Comparison of ENCODE assay signal across 32 cellular contexts in genomic region chr5:97670447-97670846, GRCh38.
"Had no signal": no experiment of that assay in that cellular context is flagged by ENCODE, and none has a peak within 500 bp of the region (broad histone marks: within the 10 kb centered on the region; RNA-seq: fewer than 3 reads in every experiment).

No MANE protein-coding gene starts in this region.

- H3K27ac ChIP-seq: brain microvascular endothelial cell, KMS-11, Peyer's patch, WERI-Rb-1 had no signal

- H3K27ac Mint-ChIP-seq: activated CD4-positive, alpha-beta memory T cell treated with anti-CD3 and anti-CD28 coated beads, Interleukin-2, amount 10 ng/mL, durations not matched to agents 7 days and 5 days; activated naive CD8-positive, alpha-beta T cell treated with anti-CD3 and anti-CD28 coated beads for 36 hours; activated T-cell treated with anti-CD3 and anti-CD28 coated beads, Interleukin-2, amount 50 U/mL, for 72 hours; activated T-helper 17 cell treated with anti-CD3 and anti-CD28 coated beads, Interleukin-2, amount 50 U/mL, for 72 hours had no signal

- H3K27me3 Mint-ChIP-seq: activated CD4-positive, alpha-beta memory T cell treated with anti-CD3 and anti-CD28 coated beads, Interleukin-2, amount 10 ng/mL, durations not matched to agents 7 days and 5 days; activated naive CD8-positive, alpha-beta T cell treated with anti-CD3 and anti-CD28 coated beads for 36 hours had no signal

- H3K4me3 Mint-ChIP-seq: activated CD4-positive, alpha-beta memory T cell treated with anti-CD3 and anti-CD28 coated beads, Interleukin-2, amount 10 ng/mL, durations not matched to agents 7 days and 5 days; activated naive CD8-positive, alpha-beta T cell treated with anti-CD3 and anti-CD28 coated beads for 36 hours; activated T-cell treated with anti-CD3 and anti-CD28 coated beads, Interleukin-2, amount 50 U/mL, for 72 hours; activated T-helper 17 cell treated with anti-CD3 and anti-CD28 coated beads, Interleukin-2, amount 50 U/mL, for 72 hours had no signal

- H3K4me1 ChIP-seq: Peyer's patch had no signal

- H3K9me3 Mint-ChIP-seq: activated naive CD8-positive, alpha-beta T cell treated with anti-CD3 and anti-CD28 coated beads for 36 hours had no signal

- H3K4me1 Mint-ChIP-seq: activated CD4-positive, alpha-beta memory T cell treated with anti-CD3 and anti-CD28 coated beads, Interleukin-2, amount 10 ng/mL, durations not matched to agents 7 days and 5 days; activated naive CD8-positive, alpha-beta T cell treated with anti-CD3 and anti-CD28 coated beads for 36 hours; activated T-helper 17 cell treated with anti-CD3 and anti-CD28 coated beads, Interleukin-2, amount 50 U/mL, for 72 hours had no signal

- H3K9me3 ChIP-seq: Peyer's patch had no signal

- DNase-seq: activated CD4-positive, alpha-beta memory T cell treated with anti-CD3 and anti-CD28 coated beads, Interleukin-2, amount 10 ng/mL, durations not matched to agents 7 days and 5 days; activated CD4-positive, alpha-beta T cell treated with anti-CD3 and anti-CD28 coated beads for 1 hour; activated CD4-positive, alpha-beta T cell treated with anti-CD3 and anti-CD28 coated beads for 48 hours; activated CD4-positive, CD25-positive, alpha-beta regulatory T cell; activated CD8-positive, alpha-beta memory T cell treated with anti-CD3 and anti-CD28 coated beads for 24 hours; activated effector memory CD4-positive, alpha-beta T cell treated with anti-CD3 and anti-CD28 coated beads, Interleukin-2, amount 50 U/mL, for 16 hours; activated naive CD4-positive, alpha-beta T cell; activated naive CD4-positive, alpha-beta T cell treated with anti-CD3 and anti-CD28 coated beads, Interleukin-2, amount 50 U/mL, for 16 hours; activated naive CD8-positive, alpha-beta T cell treated with anti-CD3 and anti-CD28 coated beads for 36 hours; activated T-cell treated with anti-CD3 and anti-CD28 coated beads, Interleukin-2, amount 50 U/mL, for 1 hour; activated T-cell treated with anti-CD3 and anti-CD28 coated beads, Interleukin-2, amount 50 U/mL, for 72 hours; amniotic stem cell; aorta; brain microvascular endothelial cell; central memory CD4-positive, alpha-beta T cell; NCI-H1092 treated with DMSO at 0.1 percent for 48 hours; NCI-H1417; NCI-H146; NCI-H187 treated with DMSO at 0.1 percent for 48 hours; NCI-H2081; NCI-H226; NCI-H446 treated with DMSO at 0.1 percent for 48 hours; NCI-H524; Peyer's patch; Right ventricle myocardium superior; SW 1271; T-helper 1 cell; T-helper 2 cell; T-helper 9 cell; WERI-Rb-1 had no signal

- H3K36me3 ChIP-seq: brain microvascular endothelial cell, Peyer's patch, WERI-Rb-1 had no signal

- H3K36me3 Mint-ChIP-seq: activated naive CD8-positive, alpha-beta T cell treated with anti-CD3 and anti-CD28 coated beads for 36 hours had no signal

- H3K27me3 ChIP-seq: brain microvascular endothelial cell, Peyer's patch had no signal

- ATAC-seq: activated T-cell treated with anti-CD3 and anti-CD28 coated beads, Interleukin-2, amount 50 U/mL, for 72 hours; activated T-helper 17 cell treated with anti-CD3 and anti-CD28 coated beads, Interleukin-2, amount 50 U/mL, for 72 hours had no signal

- H3K4me3 ChIP-seq: Peyer's patch had no signal
